In the genomic region with DNA sequence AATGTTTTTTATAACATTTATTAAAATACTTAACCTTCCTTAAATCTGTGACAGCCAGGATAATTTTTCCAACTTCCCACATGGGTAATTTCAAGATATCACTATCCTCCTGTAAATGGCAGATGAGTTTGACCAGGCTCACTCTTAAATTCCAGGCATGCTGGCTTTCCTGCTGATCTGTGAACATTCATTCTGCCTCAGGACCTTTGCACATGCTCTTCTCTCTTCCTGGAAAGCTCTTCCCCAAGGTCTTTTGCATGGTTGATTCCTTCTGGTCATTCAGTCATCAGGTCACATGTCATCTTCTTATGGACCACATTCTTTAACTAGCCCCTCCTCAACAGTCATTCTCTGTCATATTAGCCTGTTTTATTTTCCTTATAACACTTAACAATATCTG, we compare ENCODE assay signal across 1 cellular context.
TF ChIP-seq lines count a peak whose summit lies in the region.

No MANE protein-coding gene starts in this region.

TF ChIP-seq in WTC11, 78 proteins besides CTCF, POLR2A, EP300 and RAD21 (continued from another document):
- TF ChIP-seq, protein P1, sequence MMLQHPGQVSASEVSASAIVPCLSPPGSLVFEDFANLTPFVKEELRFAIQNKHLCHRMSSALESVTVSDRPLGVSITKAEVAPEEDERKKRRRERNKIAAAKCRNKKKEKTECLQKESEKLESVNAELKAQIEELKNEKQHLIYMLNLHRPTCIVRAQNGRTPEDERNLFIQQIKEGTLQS (CRISPR knock-in tag; conservative IDR thresholded peaks at IDR 0.05) = no peak
- TF ChIP-seq, protein P2, sequence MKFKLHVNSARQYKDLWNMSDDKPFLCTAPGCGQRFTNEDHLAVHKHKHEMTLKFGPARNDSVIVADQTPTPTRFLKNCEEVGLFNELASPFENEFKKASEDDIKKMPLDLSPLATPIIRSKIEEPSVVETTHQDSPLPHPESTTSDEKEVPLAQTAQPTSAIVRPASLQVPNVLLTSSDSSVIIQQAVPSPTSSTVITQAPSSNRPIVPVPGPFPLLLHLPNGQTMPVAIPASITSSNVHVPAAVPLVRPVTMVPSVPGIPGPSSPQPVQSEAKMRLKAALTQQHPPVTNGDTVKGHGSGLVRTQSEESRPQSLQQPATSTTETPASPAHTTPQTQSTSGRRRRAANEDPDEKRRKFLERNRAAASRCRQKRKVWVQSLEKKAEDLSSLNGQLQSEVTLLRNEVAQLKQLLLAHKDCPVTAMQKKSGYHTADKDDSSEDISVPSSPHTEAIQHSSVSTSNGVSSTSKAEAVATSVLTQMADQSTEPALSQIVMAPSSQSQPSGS (CRISPR knock-in tag; IDR thresholded peaks at IDR 0.05; ENCODE audit: borderline replicate concordance, low read depth) = no peak
- no peak for TF ChIP-seq NR3C1 (CRISPR knock-in tag; conservative IDR thresholded peaks at IDR 0.05; ENCODE audit: low read depth)
